Comparison of ENCODE assay signal across 1 cellular context in the genomic region with DNA sequence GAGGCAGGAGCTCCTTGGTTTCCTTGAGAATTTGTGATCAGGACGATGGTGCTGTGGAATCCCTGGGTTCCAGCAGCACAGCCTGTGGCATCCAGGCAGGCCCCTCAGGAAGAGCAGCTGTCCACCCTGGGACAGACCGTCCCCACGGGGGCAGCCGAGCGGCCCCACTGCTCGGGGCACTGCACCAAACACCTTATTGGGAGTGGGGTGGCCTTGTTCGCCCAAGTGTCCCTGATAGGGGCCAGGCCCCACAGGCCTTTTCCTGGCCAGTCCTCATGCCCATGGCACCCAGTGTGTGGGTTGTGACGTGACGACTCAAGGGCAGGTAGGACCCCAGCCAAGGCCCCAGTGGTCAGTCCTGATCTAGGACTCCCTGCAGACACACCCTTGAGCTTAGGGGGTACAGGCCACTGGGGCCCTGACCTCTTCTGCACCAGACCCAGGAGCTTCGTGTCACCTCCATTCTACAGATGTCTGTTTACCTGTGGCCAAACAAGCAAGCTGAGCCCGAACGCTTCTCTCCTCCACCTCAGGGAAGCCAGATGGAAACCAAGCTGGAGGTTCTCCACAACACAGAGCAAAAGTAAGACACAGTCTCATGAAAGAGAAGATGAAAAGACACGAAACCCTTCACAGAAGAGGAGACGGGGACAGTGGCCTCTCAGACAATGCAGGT.
TF ChIP-seq lines count a peak whose summit lies in the region.

No MANE protein-coding gene starts in this region.

TF ChIP-seq in HEK293, 187 proteins besides CTCF, POLR2A, EP300 and RAD21:
- TF ChIP-seq, protein P1, sequence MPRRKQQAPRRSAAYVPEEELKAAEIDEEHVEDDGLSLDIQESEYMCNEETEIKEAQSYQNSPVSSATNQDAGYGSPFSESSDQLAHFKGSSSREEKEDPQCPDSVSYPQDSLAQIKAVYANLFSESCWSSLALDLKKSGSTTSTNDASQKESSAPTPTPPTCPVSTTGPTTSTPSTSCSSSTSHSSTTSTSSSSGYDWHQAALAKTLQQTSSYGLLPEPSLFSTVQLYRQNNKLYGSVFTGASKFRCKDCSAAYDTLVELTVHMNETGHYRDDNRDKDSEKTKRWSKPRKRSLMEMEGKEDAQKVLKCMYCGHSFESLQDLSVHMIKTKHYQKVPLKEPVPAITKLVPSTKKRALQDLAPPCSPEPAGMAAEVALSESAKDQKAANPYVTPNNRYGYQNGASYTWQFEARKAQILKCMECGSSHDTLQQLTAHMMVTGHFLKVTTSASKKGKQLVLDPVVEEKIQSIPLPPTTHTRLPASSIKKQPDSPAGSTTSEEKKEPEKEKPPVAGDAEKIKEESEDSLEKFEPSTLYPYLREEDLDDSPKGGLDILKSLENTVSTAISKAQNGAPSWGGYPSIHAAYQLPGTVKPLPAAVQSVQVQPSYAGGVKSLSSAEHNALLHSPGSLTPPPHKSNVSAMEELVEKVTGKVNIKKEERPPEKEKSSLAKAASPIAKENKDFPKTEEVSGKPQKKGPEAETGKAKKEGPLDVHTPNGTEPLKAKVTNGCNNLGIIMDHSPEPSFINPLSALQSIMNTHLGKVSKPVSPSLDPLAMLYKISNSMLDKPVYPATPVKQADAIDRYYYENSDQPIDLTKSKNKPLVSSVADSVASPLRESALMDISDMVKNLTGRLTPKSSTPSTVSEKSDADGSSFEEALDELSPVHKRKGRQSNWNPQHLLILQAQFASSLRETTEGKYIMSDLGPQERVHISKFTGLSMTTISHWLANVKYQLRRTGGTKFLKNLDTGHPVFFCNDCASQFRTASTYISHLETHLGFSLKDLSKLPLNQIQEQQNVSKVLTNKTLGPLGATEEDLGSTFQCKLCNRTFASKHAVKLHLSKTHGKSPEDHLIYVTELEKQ (tag by site-specific recombination; IDR thresholded peaks at IDR 0.05; ENCODE audit: borderline replicate concordance): no peak
- TF ChIP-seq PRDM1 (tag by site-specific recombination; IDR thresholded peaks at IDR 0.05) (no peak), ZFP41 (tag by site-specific recombination; IDR thresholded peaks at IDR 0.05; ENCODE audit: borderline replicate concordance) (no peak), ZNF335 (tag by site-specific recombination; conservative IDR thresholded peaks at IDR 0.05) (peak; percentile 48; the same call in 1 of the 2 replicates)
